In the genomic region with DNA sequence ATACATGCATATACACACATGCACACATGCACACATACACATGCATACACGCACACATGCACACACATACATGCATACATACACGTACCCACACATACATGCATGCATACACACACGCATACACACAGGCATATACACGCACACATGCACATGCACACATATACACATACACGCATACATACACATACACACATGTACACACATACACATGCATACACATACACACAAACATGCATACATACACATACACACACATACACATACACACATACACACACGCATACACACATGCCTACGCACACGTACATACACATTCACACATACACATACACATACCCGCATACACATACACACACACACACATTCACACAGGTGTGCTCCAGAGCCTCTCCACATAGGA, we compare ENCODE assay signal across 1 cellular context.
TF ChIP-seq lines count a peak whose summit lies in the region.

No MANE protein-coding gene starts in this region.

TF ChIP-seq in SK-N-SH, 30 proteins besides CTCF, POLR2A, EP300 and RAD21:
- TF ChIP-seq, protein P1, sequence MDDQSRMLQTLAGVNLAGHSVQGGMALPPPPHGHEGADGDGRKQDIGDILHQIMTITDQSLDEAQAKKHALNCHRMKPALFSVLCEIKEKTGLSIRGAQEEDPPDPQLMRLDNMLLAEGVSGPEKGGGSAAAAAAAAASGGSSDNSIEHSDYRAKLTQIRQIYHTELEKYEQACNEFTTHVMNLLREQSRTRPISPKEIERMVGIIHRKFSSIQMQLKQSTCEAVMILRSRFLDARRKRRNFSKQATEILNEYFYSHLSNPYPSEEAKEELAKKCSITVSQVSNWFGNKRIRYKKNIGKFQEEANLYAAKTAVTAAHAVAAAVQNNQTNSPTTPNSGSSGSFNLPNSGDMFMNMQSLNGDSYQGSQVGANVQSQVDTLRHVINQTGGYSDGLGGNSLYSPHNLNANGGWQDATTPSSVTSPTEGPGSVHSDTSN (IDR thresholded peaks at IDR 0.05) = no peak
- TF ChIP-seq TCF12 (IDR thresholded peaks at IDR 0.05) (no peak), MXI1 (IDR thresholded peaks at IDR 0.05; ENCODE audit: low read depth, low read length) (no peak), RFX5 (IDR thresholded peaks at IDR 0.05; ENCODE audit: low read length) (no peak), FOSL2 (IDR thresholded peaks at IDR 0.05; ENCODE audit: borderline replicate concordance, low read depth) (no peak), RCOR1 (IDR thresholded peaks at IDR 0.05; ENCODE audit: low read length) (no peak), JUND (IDR thresholded peaks at IDR 0.05) (no peak), USF2 (IDR thresholded peaks at IDR 0.05; ENCODE audit: borderline replicate concordance, low read depth, low read length) (no peak), GABPA (IDR thresholded peaks at IDR 0.05; ENCODE audit: low read depth) (no peak), POLR2AphosphoS5 (IDR thresholded peaks at IDR 0.05; ENCODE audit: low read depth, low read length) (no peak), MEF2A (IDR thresholded peaks at IDR 0.05; ENCODE audit: borderline replicate concordance, low read depth) (no peak), YY1 (IDR thresholded peaks at IDR 0.05; ENCODE audit: low read depth) (no peak), IRF3 (IDR thresholded peaks at IDR 0.05; ENCODE audit: low read depth, low read length) (no peak), EZH2phosphoT487 (IDR thresholded peaks at IDR 0.05; ENCODE audit: borderline replicate concordance, low read depth) (no peak), MAX (IDR thresholded peaks at IDR 0.05; ENCODE audit: low read depth) (no peak), NRF1 (IDR thresholded peaks at IDR 0.05; ENCODE audit: low read depth, low read length) (no peak)
- TF ChIP-seq, protein P2, sequence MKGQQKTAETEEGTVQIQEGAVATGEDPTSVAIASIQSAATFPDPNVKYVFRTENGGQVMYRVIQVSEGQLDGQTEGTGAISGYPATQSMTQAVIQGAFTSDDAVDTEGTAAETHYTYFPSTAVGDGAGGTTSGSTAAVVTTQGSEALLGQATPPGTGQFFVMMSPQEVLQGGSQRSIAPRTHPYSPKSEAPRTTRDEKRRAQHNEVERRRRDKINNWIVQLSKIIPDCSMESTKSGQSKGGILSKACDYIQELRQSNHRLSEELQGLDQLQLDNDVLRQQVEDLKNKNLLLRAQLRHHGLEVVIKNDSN (IDR thresholded peaks at IDR 0.05; ENCODE audit: borderline replicate concordance, low read depth) = no peak
- TF ChIP-seq, protein P3, sequence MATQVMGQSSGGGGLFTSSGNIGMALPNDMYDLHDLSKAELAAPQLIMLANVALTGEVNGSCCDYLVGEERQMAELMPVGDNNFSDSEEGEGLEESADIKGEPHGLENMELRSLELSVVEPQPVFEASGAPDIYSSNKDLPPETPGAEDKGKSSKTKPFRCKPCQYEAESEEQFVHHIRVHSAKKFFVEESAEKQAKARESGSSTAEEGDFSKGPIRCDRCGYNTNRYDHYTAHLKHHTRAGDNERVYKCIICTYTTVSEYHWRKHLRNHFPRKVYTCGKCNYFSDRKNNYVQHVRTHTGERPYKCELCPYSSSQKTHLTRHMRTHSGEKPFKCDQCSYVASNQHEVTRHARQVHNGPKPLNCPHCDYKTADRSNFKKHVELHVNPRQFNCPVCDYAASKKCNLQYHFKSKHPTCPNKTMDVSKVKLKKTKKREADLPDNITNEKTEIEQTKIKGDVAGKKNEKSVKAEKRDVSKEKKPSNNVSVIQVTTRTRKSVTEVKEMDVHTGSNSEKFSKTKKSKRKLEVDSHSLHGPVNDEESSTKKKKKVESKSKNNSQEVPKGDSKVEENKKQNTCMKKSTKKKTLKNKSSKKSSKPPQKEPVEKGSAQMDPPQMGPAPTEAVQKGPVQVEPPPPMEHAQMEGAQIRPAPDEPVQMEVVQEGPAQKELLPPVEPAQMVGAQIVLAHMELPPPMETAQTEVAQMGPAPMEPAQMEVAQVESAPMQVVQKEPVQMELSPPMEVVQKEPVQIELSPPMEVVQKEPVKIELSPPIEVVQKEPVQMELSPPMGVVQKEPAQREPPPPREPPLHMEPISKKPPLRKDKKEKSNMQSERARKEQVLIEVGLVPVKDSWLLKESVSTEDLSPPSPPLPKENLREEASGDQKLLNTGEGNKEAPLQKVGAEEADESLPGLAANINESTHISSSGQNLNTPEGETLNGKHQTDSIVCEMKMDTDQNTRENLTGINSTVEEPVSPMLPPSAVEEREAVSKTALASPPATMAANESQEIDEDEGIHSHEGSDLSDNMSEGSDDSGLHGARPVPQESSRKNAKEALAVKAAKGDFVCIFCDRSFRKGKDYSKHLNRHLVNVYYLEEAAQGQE (IDR thresholded peaks at IDR 0.05; ENCODE audit: low read depth, low read length) = no peak
